ENCODE assay signal across 8 cellular contexts in genomic region chr19:40797963-40798222, GRCh38. TPM values are rescaled to one million over a fixed set of nuclear protein-coding genes. Genes with fewer than 3 reads are reported as not detected.
DNase-seq lines count a peak whose midpoint lies in the region; ATAC-seq and TF ChIP-seq lines count a peak whose summit lies in the region.

No MANE protein-coding gene starts in this region.

- no peak for TF ChIP-seq EP300 in neural cell (conservative IDR thresholded peaks at IDR 0.05; ENCODE audit: poor library complexity, severe bottlenecking)

- H3K4me2 ChIP-seq in neural cell (ENCODE audit: low read length) = no peak overlapping the region

- no peaks in the 10 kb centered on the region for H3K27me3 Mint-ChIP-seq in dendritic cell treated with granulocyte-macrophage colony-stimulating factor and Interleukin-4, amounts not matched to agents 40 ng/mL and 50 ng/mL, for 4 days

- no peak for ATAC-seq in HG03457 (IDR thresholded peaks at IDR 0.05; ENCODE audit: unreplicated experiment)

- peak overlapping the region; percentile 42 for H2AFZ ChIP-seq in neural cell (ENCODE audit: low read depth, low read length)

- no peak for TF ChIP-seq CTCF in BE2C (IDR thresholded peaks at IDR 0.05; ENCODE audit: low read depth, low read length)
- no peak for TF ChIP-seq CTCF in LNCaP clone FGC (IDR thresholded peaks at IDR 0.05; ENCODE audit: control insufficient read depth, extremely low read depth, insufficient read depth)
- no peak for TF ChIP-seq CTCF in neural cell (IDR thresholded peaks at IDR 0.05; ENCODE audit: poor library complexity, severe bottlenecking)

- H3K9ac ChIP-seq in neural cell (ENCODE audit: low read length) = peak overlapping the region; percentile 69

- no peaks in the 10 kb centered on the region for H3K9me3 Mint-ChIP-seq in dendritic cell treated with granulocyte-macrophage colony-stimulating factor and Interleukin-4, amounts not matched to agents 40 ng/mL and 50 ng/mL, for 4 days

- H3K79me2 ChIP-seq in neural cell (replicated peaks; ENCODE audit: insufficient read depth, low read length) = peaks cover 35% of the 10 kb centered on the region

- no peaks in the 10 kb centered on the region for H3F3A ChIP-seq in neural cell (ENCODE audit: insufficient read depth, low read length, poor library complexity, severe bottlenecking)

- H3K9me3 ChIP-seq in BE2C (no peaks in the 10 kb centered on the region), neural cell (ENCODE audit: low read length) (no peaks in the 10 kb centered on the region)

- peak overlapping the region; percentile 93 for H3K27ac Mint-ChIP-seq in dendritic cell treated with granulocyte-macrophage colony-stimulating factor and Interleukin-4, amounts not matched to agents 40 ng/mL and 50 ng/mL, for 4 days

- DNase-seq in BE2C (no peak), LNCaP clone FGC (ENCODE audit: low read depth) (no peak), GF-D8 (lab: John Stamatoyannopoulos, UW) (no peak), NCI-H510A (lab: John Stamatoyannopoulos, UW) (no peak)
- DNase-seq in effector CD8-positive, alpha-beta T cell (lab: John Stamatoyannopoulos, UW) = no peak

- H3K4me3 ChIP-seq in BE2C (ENCODE audit: low read depth, low read length) (peak overlapping the region; percentile 71), LNCaP clone FGC (ENCODE audit: low read depth, low read length) (peak overlapping the region; percentile 55), neural cell (ENCODE audit: low read length) (peak overlapping the region; percentile 92)

- H3K36me3 Mint-ChIP-seq in dendritic cell treated with granulocyte-macrophage colony-stimulating factor and Interleukin-4, amounts not matched to agents 40 ng/mL and 50 ng/mL, for 4 days (ENCODE audit: low read depth) = peaks cover 85% of the 10 kb centered on the region

- H4K20me1 ChIP-seq in neural cell (ENCODE audit: insufficient read depth) = peaks cover 8% of the 10 kb centered on the region

- H3K27ac ChIP-seq in neural cell (ENCODE audit: low read length) = peak overlapping the region; percentile 86

- H3K4me1 Mint-ChIP-seq in dendritic cell treated with granulocyte-macrophage colony-stimulating factor and Interleukin-4, amounts not matched to agents 40 ng/mL and 50 ng/mL, for 4 days (ENCODE audit: low read depth) = peaks cover 59% of the 10 kb centered on the region

- intact Hi-C loops in dendritic cell treated with granulocyte-macrophage colony-stimulating factor and Interleukin-4, amounts not matched to agents 40 ng/mL and 50 ng/mL, for 4 days (cut with micrococcal nuclease) = loop anchor here (1.0 to 10.0 kb wide), 3 partner anchors 21 to 953 kb away; partner anchors contain the start of genes ACTMAP, FBL and SNRPA

- TF ChIP-seq RAD21 in neural cell (conservative IDR thresholded peaks at IDR 0.05) = no peak

- H3K9me2 ChIP-seq in neural cell (ENCODE audit: insufficient read depth, low read length) = no peaks in the 10 kb centered on the region

- H3K36me3 ChIP-seq in BE2C = peaks cover 11% of the 10 kb centered on the region
- no peaks in the 10 kb centered on the region for H3K36me3 ChIP-seq in neural cell (ENCODE audit: insufficient read depth, low read length)

- peak overlapping the region; percentile 87 for H3K4me3 Mint-ChIP-seq in dendritic cell treated with granulocyte-macrophage colony-stimulating factor and Interleukin-4, amounts not matched to agents 40 ng/mL and 50 ng/mL, for 4 days

- peaks cover 3% of the 10 kb centered on the region; the same call in 1 of the 2 replicates for H3K4me1 ChIP-seq in BE2C

- H3K27me3 ChIP-seq in BE2C = no peaks in the 10 kb centered on the region
- H3K27me3 ChIP-seq in neural cell (ENCODE audit: insufficient read depth, low read depth, low read length) = no peaks in the 10 kb centered on the region

TF ChIP-seq in neural cell, 6 proteins besides CTCF, POLR2A, EP300 and RAD21:
- TF ChIP-seq TAF1 (IDR thresholded peaks at IDR 0.05; ENCODE audit: low read depth) (no peak), SMC3 (conservative IDR thresholded peaks at IDR 0.05; ENCODE audit: poor library complexity) (no peak), EZH2 (IDR thresholded peaks at IDR 0.05; ENCODE audit: borderline replicate concordance, insufficient read depth, low read length, poor library complexity, severe bottlenecking) (no peak), POLR2AphosphoS5 (IDR thresholded peaks at IDR 0.05) (no peak), MXI1 (conservative IDR thresholded peaks at IDR 0.05; ENCODE audit: poor library complexity, severe bottlenecking) (no peak)
- TF ChIP-seq, protein P1, sequence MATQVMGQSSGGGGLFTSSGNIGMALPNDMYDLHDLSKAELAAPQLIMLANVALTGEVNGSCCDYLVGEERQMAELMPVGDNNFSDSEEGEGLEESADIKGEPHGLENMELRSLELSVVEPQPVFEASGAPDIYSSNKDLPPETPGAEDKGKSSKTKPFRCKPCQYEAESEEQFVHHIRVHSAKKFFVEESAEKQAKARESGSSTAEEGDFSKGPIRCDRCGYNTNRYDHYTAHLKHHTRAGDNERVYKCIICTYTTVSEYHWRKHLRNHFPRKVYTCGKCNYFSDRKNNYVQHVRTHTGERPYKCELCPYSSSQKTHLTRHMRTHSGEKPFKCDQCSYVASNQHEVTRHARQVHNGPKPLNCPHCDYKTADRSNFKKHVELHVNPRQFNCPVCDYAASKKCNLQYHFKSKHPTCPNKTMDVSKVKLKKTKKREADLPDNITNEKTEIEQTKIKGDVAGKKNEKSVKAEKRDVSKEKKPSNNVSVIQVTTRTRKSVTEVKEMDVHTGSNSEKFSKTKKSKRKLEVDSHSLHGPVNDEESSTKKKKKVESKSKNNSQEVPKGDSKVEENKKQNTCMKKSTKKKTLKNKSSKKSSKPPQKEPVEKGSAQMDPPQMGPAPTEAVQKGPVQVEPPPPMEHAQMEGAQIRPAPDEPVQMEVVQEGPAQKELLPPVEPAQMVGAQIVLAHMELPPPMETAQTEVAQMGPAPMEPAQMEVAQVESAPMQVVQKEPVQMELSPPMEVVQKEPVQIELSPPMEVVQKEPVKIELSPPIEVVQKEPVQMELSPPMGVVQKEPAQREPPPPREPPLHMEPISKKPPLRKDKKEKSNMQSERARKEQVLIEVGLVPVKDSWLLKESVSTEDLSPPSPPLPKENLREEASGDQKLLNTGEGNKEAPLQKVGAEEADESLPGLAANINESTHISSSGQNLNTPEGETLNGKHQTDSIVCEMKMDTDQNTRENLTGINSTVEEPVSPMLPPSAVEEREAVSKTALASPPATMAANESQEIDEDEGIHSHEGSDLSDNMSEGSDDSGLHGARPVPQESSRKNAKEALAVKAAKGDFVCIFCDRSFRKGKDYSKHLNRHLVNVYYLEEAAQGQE (IDR thresholded peaks at IDR 0.05; ENCODE audit: borderline replicate concordance) = no peak
TF ChIP-seq in neural cell: peak in this region for 0.

RNA-seq across cellular contexts. Expression of gene EGLN2, which starts 1.1 kb away (rescaled TPM):
- 287 TPM for polyA plus RNA-seq in BE2C (2012; ENCODE audit: insufficient read depth, insufficient read length, low read depth)
- 110 and 112 TPM in 2 replicates for polyA plus RNA-seq in neural cell
- 112 and 117 TPM in 2 replicates for polyA minus RNA-seq in neural cell

RNA-seq across cellular contexts. Expression of gene RAB4B, which starts 19.8 kb away (rescaled TPM):
- polyA plus RNA-seq in BE2C (2012; ENCODE audit: insufficient read depth, insufficient read length, low read depth) = 18.6 TPM
- polyA plus RNA-seq in neural cell = 66.0 and 76.2 TPM in 2 replicates
- polyA minus RNA-seq in neural cell = 25.1 and 29.5 TPM in 2 replicates

RNA-seq across cellular contexts. Expression of gene MIA, which starts 22.6 kb away (rescaled TPM):
- polyA plus RNA-seq in BE2C (2012; ENCODE audit: insufficient read depth, insufficient read length, low read depth) = not detected
- 1.8 and 4.0 TPM in 2 replicates for polyA plus RNA-seq in neural cell
- polyA minus RNA-seq in neural cell = not detected in 2 replicates

RNA-seq across cellular contexts. Expression of gene SNRPA, which starts 46.9 kb away (rescaled TPM):
- polyA plus RNA-seq in BE2C (2012; ENCODE audit: insufficient read depth, insufficient read length, low read depth) = 73.9 TPM
- polyA plus RNA-seq in neural cell = 29.9 and 37.9 TPM in 2 replicates
- polyA minus RNA-seq in neural cell = 14.4 and 19.2 TPM in 2 replicates

RNA-seq across cellular contexts. Expression of gene ACTMAP, which starts 47.6 kb away (rescaled TPM):
- 21.1 TPM for polyA plus RNA-seq in BE2C (2012; ENCODE audit: insufficient read depth, insufficient read length, low read depth)
- polyA plus RNA-seq in neural cell = 1.0 TPM in 1 of 2 replicates, not detected in the other
- polyA minus RNA-seq in neural cell = 0.73 and 1.3 TPM in 2 replicates
